29 cellular contexts compared by ENCODE assay signal in genomic region chr7:151585744-151586424, GRCh38.
DNase-seq lines count a peak whose midpoint lies in the region; ATAC-seq and TF ChIP-seq lines count a peak whose summit lies in the region.
"Had no signal": no experiment of that assay in that cellular context is flagged by ENCODE, and none has a peak within 500 bp of the region (broad histone marks: within the 10 kb centered on the region; RNA-seq: fewer than 3 reads in every experiment).

No MANE protein-coding gene starts in this region.

- H2AFZ ChIP-seq in GM23338 (no peak overlapping the region), mammary epithelial cell (ENCODE audit: low read depth, low read length) (no peak overlapping the region)

- H3K27ac ChIP-seq in GM23338 (ENCODE audit: low read depth) = no peak overlapping the region
- peak overlapping the region; percentile 41 for H3K27ac ChIP-seq in mammary epithelial cell (ENCODE audit: insufficient read depth, low read depth, low read length)
- H3K27ac ChIP-seq: BLaER1, esophagus squamous epithelium, Peyer's patch, tibial artery had no signal

- in situ Hi-C loops in mammary epithelial cell (cut with MboI; ENCODE audit: low sequenced_read_pairs in 2 of 2) = no loop called here

- intact Hi-C loops in mammary epithelial cell (cut with micrococcal nuclease) = no loop called here
- intact Hi-C loops in Right ventricle myocardium superior (cut with DNase I) = no loop called here

- ATAC-seq in GM23338 = peak; percentile 38; the same call in 2 of the 3 replicates
- peak; percentile 27 for ATAC-seq in Right ventricle myocardium superior (ENCODE audit: poor library complexity)
- ATAC-seq: activated naive CD4-positive, alpha-beta T cell treated with anti-CD3 and anti-CD28 coated beads, Interleukin-2, amount 50 U/mL, for 72 hours; HepG2; left colon; sciatic nerve; WTC11 had no signal

- DNase-seq in GM23338 (ENCODE audit: low spot score) (no peak), mammary epithelial cell (peak; percentile 67), Right ventricle myocardium superior (no peak), middle frontal gyrus (ENCODE audit: extremely low spot score, low spot score) (peak; percentile 20), SW480 (ENCODE audit: low spot score) (no peak), NAMALWA (ENCODE audit: low spot score) (no peak), NCI-H2227 treated with DMSO at 0.1 percent for 48 hours (lab: John Stamatoyannopoulos, UW) (no peak)
- no peak for DNase-seq in activated CD4-positive, alpha-beta T cell treated with anti-CD3 and anti-CD28 coated beads for 48 hours
- DNase-seq: activated CD4-positive, alpha-beta T cell treated with anti-CD3 and anti-CD28 coated beads, Interleukin-2, amount 10 ng/mL, durations not matched to agents 7 days and 5 days; activated effector memory CD4-positive, alpha-beta T cell treated with Interleukin-2 at 50 U/mL for 16 hours; DMS53; effector memory CD4-positive, alpha-beta T cell; esophagus squamous epithelium; Karpas-422; left colon; NCI-H1417 treated with DMSO at 0.1 percent for 48 hours; NCI-H2029 treated with DMSO at 0.1 percent for 48 hours; NCI-H69; Peyer's patch; stimulated activated CD4-positive, alpha-beta T cell treated with anti-CD3 and anti-CD28 coated beads, Interleukin-12 subunit alpha, Interleukin-12 subunit beta, amount 100 ng/mL, for 4 hours; stimulated activated CD4-positive, alpha-beta T cell treated with anti-CD3 and anti-CD28 coated beads, Interleukin-2, amount 100 ng/mL, for 48 hours; tibial artery had no signal

- dilution Hi-C loops in mammary epithelial cell (cut with HindIII; ENCODE audit: low sequenced_read_pairs) = loop anchor here (5.0 kb wide), 1 partner anchor 34 kb away; no protein-coding TSS in a partner anchor

- H3K27me3 ChIP-seq in GM23338 (ENCODE audit: insufficient read depth) (no peaks in the 10 kb centered on the region), mammary epithelial cell (ENCODE audit: insufficient read depth, low read length) (no peaks in the 10 kb centered on the region)
- H3K27me3 ChIP-seq: BLaER1, esophagus squamous epithelium, Peyer's patch, tibial artery had no signal

- H3K9ac ChIP-seq in mammary epithelial cell (ENCODE audit: insufficient read depth, low read length) = no peak overlapping the region
- H3K9ac ChIP-seq: BLaER1 had no signal

- no peaks in the 10 kb centered on the region for H3K36me3 Mint-ChIP-seq in GM23338 (ENCODE audit: low read depth)
- H3K36me3 Mint-ChIP-seq: WTC11 had no signal

- WGBS in mammary epithelial cell (ENCODE audit: low coverage, missing lambda C conversion rate) = 2% methylated on average over 17 of the region's 18 CpGs

- TF ChIP-seq CTCF in GM23338 (conservative IDR thresholded peaks at IDR 0.05; ENCODE audit: low read depth in 2 of 2) (peak in 1 of 2 experiments; percentile 16; a peak in 2 of 4 replicates), mammary epithelial cell (conservative IDR thresholded peaks at IDR 0.05 in 1 of 2, IDR thresholded peaks at IDR 0.05 in 1 of 2; ENCODE audit: extremely low read depth in 1 of 2, insufficient read depth in 1 of 2, low read depth in 1 of 2, low read length in 2 of 2) (peak; percentile 27 to 30)

- BruUV-seq in mammary epithelial cell (replicated peaks; lab: Mats Ljungman, UMichigan) = no TSS peak

- no peak overlapping the region; the same call in 1 of the 2 replicates for H3K27ac Mint-ChIP-seq in GM23338
- H3K27ac Mint-ChIP-seq: activated CD4-positive, alpha-beta T cell treated with anti-CD3 and anti-CD28 coated beads, Interleukin-2, amount 10 ng/mL, durations not matched to agents 7 days and 5 days; activated naive CD4-positive, alpha-beta T cell treated with anti-CD3 and anti-CD28 coated beads, Interleukin-2, amount 50 U/mL, for 72 hours; progenitor cell of endocrine pancreas had no signal

- H3F3A ChIP-seq in GM23338 (replicated peaks; ENCODE audit: low read depth) = no peaks in the 10 kb centered on the region

- CTCF ChIA-PET in mammary epithelial cell (lab: Charles Lee; ENCODE audit: low non-redundant PET) = interaction anchor here (0.6 kb wide), 1 partner anchor 39 kb away, joined by 5 read pairs; no protein-coding TSS in a partner anchor

- H3K27me3 Mint-ChIP-seq in GM23338 (ENCODE audit: insufficient read depth, low read depth, poor library complexity) = peaks cover 2% of the 10 kb centered on the region
- H3K27me3 Mint-ChIP-seq: activated CD4-positive, alpha-beta T cell treated with anti-CD3 and anti-CD28 coated beads, Interleukin-2, amount 10 ng/mL, durations not matched to agents 7 days and 5 days; progenitor cell of endocrine pancreas had no signal

- H4K20me1 ChIP-seq in GM23338 (replicated peaks; ENCODE audit: insufficient read depth) (no peaks in the 10 kb centered on the region; the same call in 1 of the 2 replicates), mammary epithelial cell (ENCODE audit: insufficient read depth, low read length) (no peaks in the 10 kb centered on the region)

- no peak overlapping the region for H3K4me3 Mint-ChIP-seq in GM23338
- H3K4me3 Mint-ChIP-seq: activated CD4-positive, alpha-beta T cell treated with anti-CD3 and anti-CD28 coated beads, Interleukin-2, amount 10 ng/mL, durations not matched to agents 7 days and 5 days; WTC11 had no signal

- H3K79me2 ChIP-seq in GM23338 (replicated peaks; ENCODE audit: insufficient read depth) (no peaks in the 10 kb centered on the region), mammary epithelial cell (ENCODE audit: insufficient read depth, low read length) (peaks cover 55% of the 10 kb centered on the region)

- H3K9me3 Mint-ChIP-seq in GM23338 = no peaks in the 10 kb centered on the region

- no peaks in the 10 kb centered on the region for H3K9me2 ChIP-seq in GM23338 (ENCODE audit: insufficient read depth)

- no peaks in the 10 kb centered on the region for H3K36me3 ChIP-seq in GM23338 (ENCODE audit: insufficient read depth)
- H3K36me3 ChIP-seq in mammary epithelial cell (ENCODE audit: insufficient read depth, low read length) = no peaks in the 10 kb centered on the region
- H3K36me3 ChIP-seq: HAP-1 had no signal

- H3K4me2 ChIP-seq in GM23338 (no peak overlapping the region), mammary epithelial cell (ENCODE audit: insufficient read depth, low read depth, low read length) (peak overlapping the region; percentile 12)

- H3K4me1 ChIP-seq in GM23338 (ENCODE audit: insufficient read depth) = no peaks in the 10 kb centered on the region
- H3K4me1 ChIP-seq in mammary epithelial cell (ENCODE audit: insufficient read depth, low read length) = peaks cover 23% of the 10 kb centered on the region
- H3K4me1 ChIP-seq: HAP-1, Peyer's patch, tibial artery had no signal

- no peaks in the 10 kb centered on the region for H3K9me3 ChIP-seq in mammary epithelial cell (replicated peaks; ENCODE audit: insufficient read depth, low read length)
- H3K9me3 ChIP-seq: BLaER1, esophagus squamous epithelium, HAP-1, Peyer's patch, tibial artery had no signal

- no peaks in the 10 kb centered on the region for H3K4me1 Mint-ChIP-seq in GM23338
- H3K4me1 Mint-ChIP-seq: WTC11 had no signal

- H3K4me3 ChIP-seq in GM23338 = no peak overlapping the region
- no peak overlapping the region for H3K4me3 ChIP-seq in mammary epithelial cell (replicated peaks in 1 of 3; ENCODE audit: insufficient read depth in 1 of 3, low read depth in 2 of 3, low read length in 3 of 3)
- H3K4me3 ChIP-seq: BLaER1, esophagus squamous epithelium, HAP-1, Peyer's patch, tibial artery had no signal

TF ChIP-seq in GM23338, 12 proteins besides CTCF, POLR2A, EP300 and RAD21 (continues in another document):
- no peak for TF ChIP-seq EZH2 (IDR thresholded peaks at IDR 0.05; ENCODE audit: low read depth, unreplicated experiment)

Comparison
In these comparisons a context has a peak if more than half of its experiments do, and no peak if none do; other contexts are left out.
1. DNase-seq: peak in mammary epithelial cell (single experiment) and middle frontal gyrus (single experiment); none in GM23338 (single experiment), Right ventricle myocardium superior (single experiment), activated CD4-positive, alpha-beta T cell treated with anti-CD3 and anti-CD28 coated beads for 48 hours (single experiment), SW480 (single experiment), NAMALWA (single experiment) and NCI-H2227 treated with DMSO at 0.1 percent for 48 hours (single experiment).